In genomic region chr3:10041034-10041433, GRCh38 we compare ENCODE assay signal across 19 cellular contexts.
"Had no signal": no experiment of that assay in that cellular context is flagged by ENCODE, and none has a peak within 500 bp of the region (broad histone marks: within the 10 kb centered on the region; RNA-seq: fewer than 3 reads in every experiment).

No MANE protein-coding gene starts in this region.

- H3K27ac Mint-ChIP-seq: naive thymus-derived CD8-positive, alpha-beta T cell had no signal

- H3K4me3 ChIP-seq: dorsolateral prefrontal cortex, mucosa of descending colon, ovary, right atrium auricular region, stomach, thoracic aorta, transverse colon had no signal

- H3K27me3 ChIP-seq: dorsolateral prefrontal cortex, ovary, right atrium auricular region, stomach, transverse colon had no signal

- FAIRE-seq: small intestine had no signal

- H3K4me1 ChIP-seq: right atrium auricular region, stomach, transverse colon had no signal

- H3K9me3 ChIP-seq: mucosa of descending colon, ovary, right atrium auricular region, stomach, thoracic aorta, transverse colon had no signal

- ATAC-seq: esophagus mucosa; mucosa of descending colon; naive thymus-derived CD8-positive, alpha-beta T cell had no signal

- H3K9me3 Mint-ChIP-seq: naive thymus-derived CD8-positive, alpha-beta T cell had no signal

- H3K36me3 ChIP-seq: ovary, right atrium auricular region, thoracic aorta, transverse colon had no signal

- H3K4me1 Mint-ChIP-seq: naive thymus-derived CD8-positive, alpha-beta T cell had no signal

- H3K27ac ChIP-seq: dorsolateral prefrontal cortex, ovary, right atrium auricular region, stomach, thoracic aorta, transverse colon had no signal

- H3K27me3 Mint-ChIP-seq: naive thymus-derived CD8-positive, alpha-beta T cell had no signal

- H3K4me3 Mint-ChIP-seq: naive thymus-derived CD8-positive, alpha-beta T cell had no signal

- DNase-seq: cortex of kidney; dorsolateral prefrontal cortex; effector CD8-positive, alpha-beta T cell; foreskin melanocyte; head of caudate nucleus; hippocampal formation; mammary epithelial cell; mucosa of descending colon; naive thymus-derived CD8-positive, alpha-beta T cell; ovary; small intestine; stimulated activated CD4-positive, alpha-beta T cell treated with anti-CD3 and anti-CD28 coated beads, Interleukin-12 subunit alpha, Interleukin-12 subunit beta, amount 100 ng/mL, for 4 hours; stimulated activated naive CD4-positive, alpha-beta T cell; stomach; substantia nigra; transverse colon had no signal
